9 cellular contexts compared by ENCODE assay signal in the genomic region with DNA sequence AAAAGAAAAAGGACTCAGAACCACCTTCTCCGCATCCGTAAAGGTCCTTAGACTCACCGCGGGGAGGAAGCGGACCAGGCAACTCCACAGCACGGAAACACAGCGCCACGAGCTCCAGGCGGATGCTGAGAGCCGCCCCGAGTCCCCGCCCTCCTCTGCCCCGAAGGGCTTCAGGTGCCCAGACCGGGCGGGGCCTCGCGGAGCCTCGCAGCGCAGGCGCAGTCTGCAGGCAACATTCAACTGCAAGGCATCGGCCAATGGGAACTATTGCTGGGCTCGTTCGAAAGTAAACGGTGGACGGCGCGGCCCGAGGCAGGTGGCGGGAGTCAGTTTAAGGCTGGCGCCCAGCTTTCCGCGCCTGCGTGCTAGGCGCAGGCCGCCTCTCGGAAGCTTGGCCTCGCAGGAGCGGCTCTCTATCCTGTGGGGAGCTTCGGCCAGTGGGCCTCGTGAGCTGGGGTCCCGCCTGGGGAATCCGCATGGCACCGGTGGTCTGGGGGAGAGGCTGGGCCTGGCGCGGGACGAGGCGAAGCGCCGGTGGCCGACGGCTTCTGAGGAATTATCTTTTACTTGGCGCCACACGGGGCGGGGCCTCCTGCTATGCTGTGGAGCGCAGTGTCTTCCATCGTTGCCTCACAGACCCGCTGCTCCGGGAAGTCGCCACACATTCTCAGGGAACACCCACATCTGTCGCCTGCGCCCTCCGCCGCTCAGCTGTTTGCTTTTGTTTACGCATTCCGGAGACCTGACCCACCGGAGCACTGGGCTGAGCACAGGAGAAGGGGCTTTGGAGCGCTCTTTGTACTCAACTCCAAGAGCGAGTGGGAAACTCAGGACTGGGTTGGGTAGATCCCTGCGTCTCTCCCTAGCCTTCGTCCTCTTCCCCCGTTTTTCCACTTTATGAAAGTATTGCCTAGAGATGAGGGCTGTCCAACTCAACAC. TPM values are rescaled to one million over a fixed set of nuclear protein-coding genes. Genes with fewer than 3 reads are reported as not detected.
DNase-seq lines count a peak whose midpoint lies in the region; ATAC-seq and TF ChIP-seq lines count a peak whose summit lies in the region.
"Had no signal": no experiment of that assay in that cellular context is flagged by ENCODE, and none has a peak within 500 bp of the region (broad histone marks: within the 10 kb centered on the region; RNA-seq: fewer than 3 reads in every experiment).

TSS of gene TRIM59 (minus strand) at position 127 of the 939 bp plus-strand sequence. CDS start 10,603 bp downstream, outside the sequence.

- peaks cover 52% of the 10 kb centered on the region for H3K79me2 ChIP-seq in neural progenitor cell (ENCODE audit: low read depth)

- no peak for TF ChIP-seq EP300 in stomach (IDR thresholded peaks at IDR 0.05)

- peaks cover 4% of the 10 kb centered on the region for H3K27me3 Mint-ChIP-seq in neural progenitor cell (ENCODE audit: insufficient read depth, low read depth)

- H3K27me3 ChIP-seq in foreskin keratinocyte = no peaks in the 10 kb centered on the region
- H3K27me3 ChIP-seq in neural progenitor cell = no peaks in the 10 kb centered on the region
- H3K27me3 ChIP-seq in stomach = peaks cover 0 to 12% (median 11%) of the 10 kb centered on the region in 3 donors

- H3K36me3 ChIP-seq in neural progenitor cell (peaks cover 15% of the 10 kb centered on the region), stomach (no peaks in the 10 kb centered on the region)

- H3K27ac ChIP-seq in foreskin keratinocyte (peak within 1 kb of the TSS; percentile 60), neural progenitor cell (peak within 1 kb of the TSS; percentile 98), stomach (peak within 1 kb of the TSS; percentile 72 to 86 (median 81))
- H3K27ac ChIP-seq: SK-N-MC had no signal

- peak within 1 kb of the TSS; percentile 88 for H2AFZ ChIP-seq in neural progenitor cell (replicated peaks)

- H3K9me3 Mint-ChIP-seq in neural progenitor cell = peaks cover 6% of the 10 kb centered on the region

- H3K4me1 Mint-ChIP-seq in neural progenitor cell = peaks cover 24% of the 10 kb centered on the region

- peak within 1 kb of the TSS; percentile 97 for H3K27ac Mint-ChIP-seq in neural progenitor cell

- peaks cover 23% of the 10 kb centered on the region for H3F3A ChIP-seq in neural progenitor cell (ENCODE audit: low read depth)

- WGBS in stomach, 5 donors = 12 to 22% (median 16%) methylated on average over 40 to 71 of the region's 71 CpGs

- H3K9me3 ChIP-seq in neural progenitor cell (ENCODE audit: low read depth) = no peaks in the 10 kb centered on the region
- H3K9me3 ChIP-seq in stomach = peaks cover 0 to 5% (median 0%) of the 10 kb centered on the region in 4 donors

- intact Hi-C loops in stomach (cut with DNase I; ENCODE audit: low total_unique reads) = no loop called here

- TF ChIP-seq POLR2A in stomach (IDR thresholded peaks at IDR 0.05) = no peak

- peaks cover 19% of the 10 kb centered on the region for H3K36me3 Mint-ChIP-seq in neural progenitor cell

- peak within 1 kb of the TSS; percentile 89 for H3K4me2 ChIP-seq in neural progenitor cell

- H4K20me1 ChIP-seq in neural progenitor cell (ENCODE audit: low read depth) = peaks cover 10% of the 10 kb centered on the region

- peak within 1 kb of the TSS; percentile 99 for H3K4me3 Mint-ChIP-seq in neural progenitor cell

- no peak; the same call in 1 of the 2 replicates for TF ChIP-seq CTCF in AG10803 (conservative IDR thresholded peaks at IDR 0.05; ENCODE audit: low read length)
- TF ChIP-seq CTCF in foreskin keratinocyte (conservative IDR thresholded peaks at IDR 0.05) = peak; percentile 36
- TF ChIP-seq CTCF in neural progenitor cell (IDR thresholded peaks at IDR 0.05) = no peak
- TF ChIP-seq CTCF in stomach (IDR thresholded peaks at IDR 0.05) = no peak

- peak within 1 kb of the TSS; percentile 86 for H3K4me3 ChIP-seq in AG10803 (ENCODE audit: low read length)
- H3K4me3 ChIP-seq in neural progenitor cell = peak within 1 kb of the TSS; percentile 77
- H3K4me3 ChIP-seq in stomach = peak within 1 kb of the TSS; percentile 51 to 62 (median 57)
- H3K4me3 ChIP-seq: SK-N-MC had no signal

- ATAC-seq in GM19324 (IDR thresholded peaks at IDR 0.05; ENCODE audit: low FRiP score, unreplicated experiment) (peak; percentile 97), HG03469 (IDR thresholded peaks at IDR 0.05; ENCODE audit: unreplicated experiment) (peak; percentile 89), foreskin keratinocyte (peak; percentile 92)

- H3K9ac ChIP-seq in neural progenitor cell = peak within 1 kb of the TSS; percentile 58

- H3K4me1 ChIP-seq in foreskin keratinocyte (peaks cover 8% of the 10 kb centered on the region), neural progenitor cell (peaks cover 22% of the 10 kb centered on the region), stomach (peaks cover 0 to 38% (median 20%) of the 10 kb centered on the region in 4 donors)

- DNase-seq in AG10803 (ENCODE audit: low read depth) (peak; percentile 96), RPMI7951 (ENCODE audit: low read depth) (peak; percentile 85), activated gamma-delta T cell treated with Interleukin-2 at 50 U/mL for 16 hours (peak; percentile 96), foreskin keratinocyte (peak; percentile 94 to 96), neural progenitor cell (ENCODE audit: low spot score) (peak; percentile 99), stomach (peak; percentile 94)

RNA-seq across cellular contexts. Expression of gene TRIM59, which starts in this region (rescaled TPM):
- total RNA-seq in RPMI7951 (2014; rRNA removed; shearing (Covaris generic)) = 11.9 and 19.7 TPM in 2 replicates
- 24.7 and 25.3 TPM in 2 replicates for total RNA-seq in foreskin keratinocyte
- polyA plus RNA-seq in foreskin keratinocyte = 5.4 and 7.2 TPM in 2 replicates
- total RNA-seq in neural progenitor cell (ENCODE audit: low replicate concordance) = 80.9 and 120 TPM in 2 replicates
- total RNA-seq in stomach = 1 to 10 TPM in 3 of 5 donors, under 1 TPM in 1, not detected in 1; 0.29 to 8.6 (median 2.7) TPM
- 1 to 10 TPM in 1 of 3 donors, under 1 TPM in 2; 0.68 to 3.2 (median 0.76) TPM for polyA plus RNA-seq in stomach

Comparison
In these comparisons a context has a peak if more than half of its experiments do, and no peak if none do; other contexts are left out.
1. Peak in every context shown above with its lines: DNase-seq, ATAC-seq, H3K4me3 ChIP-seq and H3K27ac ChIP-seq.